Comparison of ENCODE assay signal across 1 cellular context in genomic region chr12:49675137-49675536, GRCh38.
TF ChIP-seq lines count a peak whose summit lies in the region.

No MANE protein-coding gene starts in this region.

TF ChIP-seq in SK-N-SH, 30 proteins besides CTCF, POLR2A, EP300 and RAD21 (continued from another document):
- no peak for TF ChIP-seq YY1 (IDR thresholded peaks at IDR 0.05; ENCODE audit: low read depth)
- TF ChIP-seq TCF12 (IDR thresholded peaks at IDR 0.05) = no peak
- TF ChIP-seq FOXM1 (IDR thresholded peaks at IDR 0.05; ENCODE audit: low read depth) = no peak
